In the genomic region with DNA sequence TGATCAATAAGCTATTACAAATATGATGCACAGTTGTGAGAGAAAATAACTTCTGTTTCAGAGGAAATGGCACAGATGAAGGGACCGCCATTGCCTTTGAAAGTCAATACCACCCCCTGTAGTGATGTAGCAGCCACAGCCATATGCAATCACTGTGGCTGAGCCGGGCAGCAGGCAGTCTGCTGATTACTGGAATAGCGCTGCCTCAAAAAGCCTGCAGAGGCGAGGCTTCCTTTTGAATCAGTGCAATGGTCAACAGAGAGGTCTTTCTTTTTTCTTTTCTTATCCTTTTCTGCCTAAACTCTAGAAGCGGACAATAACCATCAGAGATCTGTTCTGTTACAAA, we compare ENCODE assay signal across 16 cellular contexts.
"Had no signal": no experiment of that assay in that cellular context is flagged by ENCODE, and none has a peak within 500 bp of the region (broad histone marks: within the 10 kb centered on the region; RNA-seq: fewer than 3 reads in every experiment).

No MANE protein-coding gene starts in this region.

- H3K9me3 ChIP-seq: ascending aorta, left lung, psoas muscle, right lobe of liver, upper lobe of left lung had no signal

- H3K4me3 Mint-ChIP-seq: activated naive CD4-positive, alpha-beta T cell treated with anti-CD3 and anti-CD28 coated beads for 36 hours; activated T-helper 17 cell treated with anti-CD3 and anti-CD28 coated beads, Interleukin-2, amount 50 U/mL, for 72 hours; natural killer cell; stimulated activated naive CD8-positive, alpha-beta T cell treated with anti-CD3 and anti-CD28 coated beads, Interleukin-15, Interleukin-2, amounts not matched to agents 100 ng/mL and 50 ng/mL, for 24 hours had no signal

- H3K9me3 Mint-ChIP-seq: activated naive CD4-positive, alpha-beta T cell treated with anti-CD3 and anti-CD28 coated beads for 36 hours had no signal

- H3K27ac Mint-ChIP-seq: activated naive CD4-positive, alpha-beta T cell treated with anti-CD3 and anti-CD28 coated beads for 36 hours; activated T-helper 17 cell treated with anti-CD3 and anti-CD28 coated beads, Interleukin-2, amount 50 U/mL, for 72 hours; natural killer cell; stimulated activated naive CD8-positive, alpha-beta T cell treated with anti-CD3 and anti-CD28 coated beads, Interleukin-15, Interleukin-2, amounts not matched to agents 100 ng/mL and 50 ng/mL, for 24 hours had no signal

- H3K4me1 Mint-ChIP-seq: activated T-helper 17 cell treated with anti-CD3 and anti-CD28 coated beads, Interleukin-2, amount 50 U/mL, for 72 hours; natural killer cell had no signal

- ATAC-seq: activated CD4-positive, CD25-positive, alpha-beta regulatory T cell treated with anti-CD3 and anti-CD28 coated beads, Interleukin-2, amount 50 U/mL, for 24 hours; activated T-helper 17 cell treated with anti-CD3 and anti-CD28 coated beads, Interleukin-2, amount 50 U/mL, for 72 hours; gastroesophageal sphincter; left lung; natural killer cell; psoas muscle; right lobe of liver had no signal

- DNase-seq: activated CD4-positive, alpha-beta T cell treated with anti-CD3 and anti-CD28 coated beads, Interleukin-2, amount 50 U/mL, for 1 hour; activated naive CD4-positive, alpha-beta T cell treated with anti-CD3 and anti-CD28 coated beads for 36 hours; dorsolateral prefrontal cortex; erythroblast; kidney; left lung; natural killer cell; psoas muscle; right lobe of liver; T-helper 2 cell; upper lobe of left lung had no signal

- H3K27me3 Mint-ChIP-seq: activated T-helper 17 cell treated with anti-CD3 and anti-CD28 coated beads, Interleukin-2, amount 50 U/mL, for 72 hours; stimulated activated naive CD8-positive, alpha-beta T cell treated with anti-CD3 and anti-CD28 coated beads, Interleukin-15, Interleukin-2, amounts not matched to agents 100 ng/mL and 50 ng/mL, for 24 hours had no signal

- H3K36me3 ChIP-seq: ascending aorta, gastroesophageal sphincter, left lung, right lobe of liver, upper lobe of left lung had no signal

- FAIRE-seq: kidney had no signal

- H3K4me3 ChIP-seq: ascending aorta, dorsolateral prefrontal cortex, gastroesophageal sphincter, left lung, psoas muscle, right lobe of liver, upper lobe of left lung had no signal

- H3K27me3 ChIP-seq: ascending aorta, dorsolateral prefrontal cortex, gastroesophageal sphincter, left lung, right lobe of liver, upper lobe of left lung had no signal

- H3K36me3 Mint-ChIP-seq: natural killer cell had no signal

- H3K4me1 ChIP-seq: ascending aorta, gastroesophageal sphincter, left lung, psoas muscle, right lobe of liver, upper lobe of left lung had no signal

- H3K27ac ChIP-seq: ascending aorta, dorsolateral prefrontal cortex, gastroesophageal sphincter, left lung, psoas muscle, right lobe of liver, upper lobe of left lung had no signal
